ENCODE assay signal across 1 cellular context in the genomic region with DNA sequence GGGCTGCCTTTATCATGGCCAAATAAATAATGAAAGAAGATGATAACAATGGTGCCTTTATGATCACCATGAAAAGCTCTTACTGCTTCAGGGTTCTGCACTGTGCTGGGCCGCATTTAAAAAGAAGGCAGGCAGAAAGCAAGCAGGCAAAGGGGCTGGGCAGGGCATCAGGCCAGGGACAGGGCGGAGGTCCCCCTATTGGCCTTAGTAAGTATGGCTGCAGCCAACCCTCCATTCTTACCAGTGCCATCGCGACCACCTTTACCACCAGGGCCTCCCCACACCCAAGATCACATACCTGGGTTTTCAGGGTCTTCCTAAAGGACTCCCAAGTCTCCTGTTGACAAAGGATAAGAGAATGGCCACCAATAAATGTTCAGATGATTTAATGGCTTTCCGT.
TF ChIP-seq lines count a peak whose summit lies in the region.

No MANE protein-coding gene starts in this region.

TF ChIP-seq in K562, 482 proteins besides CTCF, POLR2A, EP300 and RAD21:
- TF ChIP-seq, protein P1, sequence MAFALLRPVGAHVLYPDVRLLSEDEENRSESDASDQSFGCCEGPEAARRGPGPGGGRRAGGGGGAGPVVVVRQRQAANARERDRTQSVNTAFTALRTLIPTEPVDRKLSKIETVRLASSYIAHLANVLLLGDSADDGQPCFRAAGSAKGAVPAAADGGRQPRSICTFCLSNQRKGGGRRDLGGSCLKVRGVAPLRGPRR (CRISPR knock-in tag; IDR thresholded peaks at IDR 0.05): no peak
- TF ChIP-seq CCAR2 (IDR thresholded peaks at IDR 0.05; ENCODE audit: low read depth, low read length) (no peak), SRSF7 (optimal IDR thresholded peaks at IDR 0.05; ENCODE audit: low read depth, low read length) (no peak), GATA2 (CRISPR knock-in tag; IDR thresholded peaks at IDR 0.05) (no peak), FOXK2 (conservative IDR thresholded peaks at IDR 0.05 in 1 of 2, IDR thresholded peaks at IDR 0.05 in 1 of 2; ENCODE audit: low read depth in 2 of 2) (no peak), ESRRA (IDR thresholded peaks at IDR 0.05; ENCODE audit: borderline replicate concordance, low read depth) (no peak), MYNN (IDR thresholded peaks at IDR 0.05) (no peak), MYNN (CRISPR knock-in tag; IDR thresholded peaks at IDR 0.05) (no peak), PCBP2 (IDR thresholded peaks at IDR 0.05; ENCODE audit: low read depth, low read length, poor library complexity, severe bottlenecking) (no peak), KLF1 (tag; IDR thresholded peaks at IDR 0.05) (no peak), TEAD2 (tag; IDR thresholded peaks at IDR 0.05) (no peak), CCNT2 (IDR thresholded peaks at IDR 0.05; ENCODE audit: borderline replicate concordance, extremely low read depth, insufficient read length, low read depth, low read length) (no peak), KLF6 (CRISPR knock-in tag; IDR thresholded peaks at IDR 0.05; ENCODE audit: borderline replicate concordance) (no peak), ZNF507 (tag; conservative IDR thresholded peaks at IDR 0.05) (no peak), ZNF146 (CRISPR knock-in tag; IDR thresholded peaks at IDR 0.05; ENCODE audit: unreplicated experiment) (no peak), PHF21A (IDR thresholded peaks at IDR 0.05; ENCODE audit: borderline replicate concordance, low read depth) (no peak)
- TF ChIP-seq, protein P2, sequence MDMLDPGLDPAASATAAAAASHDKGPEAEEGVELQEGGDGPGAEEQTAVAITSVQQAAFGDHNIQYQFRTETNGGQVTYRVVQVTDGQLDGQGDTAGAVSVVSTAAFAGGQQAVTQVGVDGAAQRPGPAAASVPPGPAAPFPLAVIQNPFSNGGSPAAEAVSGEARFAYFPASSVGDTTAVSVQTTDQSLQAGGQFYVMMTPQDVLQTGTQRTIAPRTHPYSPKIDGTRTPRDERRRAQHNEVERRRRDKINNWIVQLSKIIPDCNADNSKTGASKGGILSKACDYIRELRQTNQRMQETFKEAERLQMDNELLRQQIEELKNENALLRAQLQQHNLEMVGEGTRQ (CRISPR knock-in tag; IDR thresholded peaks at IDR 0.05): no peak
- TF ChIP-seq, protein P3, sequence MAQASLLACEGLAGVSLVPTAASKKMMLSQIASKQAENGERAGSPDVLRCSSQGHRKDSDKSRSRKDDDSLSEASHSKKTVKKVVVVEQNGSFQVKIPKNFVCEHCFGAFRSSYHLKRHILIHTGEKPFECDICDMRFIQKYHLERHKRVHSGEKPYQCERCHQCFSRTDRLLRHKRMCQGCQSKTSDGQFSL (CRISPR knock-in tag; IDR thresholded peaks at IDR 0.05): no peak
- TF ChIP-seq, protein P3 (tag; IDR thresholded peaks at IDR 0.05): no peak
